Comparison of ENCODE assay signal across 8 cellular contexts in genomic region chr16:84062734-84063640, GRCh38. TPM values are rescaled to one million over a fixed set of nuclear protein-coding genes. Genes with fewer than 3 reads are reported as not detected.
A peak's percentile ranks its signal among the peaks of the same experiment; 100 is the strongest.
DNase-seq lines count a peak whose midpoint lies in the region; ATAC-seq, FAIRE-seq and TF ChIP-seq lines count a peak whose summit lies in the region.

No MANE protein-coding gene starts in this region.

- no peak overlapping the region for H2AK5ac ChIP-seq in H1 (ENCODE audit: low read depth, low read length)
- no peak overlapping the region for H2AK5ac ChIP-seq in mesendoderm (ENCODE audit: low read length)

- H3K27ac ChIP-seq in H1 (ENCODE audit: low read depth, low read length) (no peak overlapping the region), mesendoderm (ENCODE audit: low read depth, low read length) (no peak overlapping the region)

- no peaks in the 10 kb centered on the region; the same call in 1 of the 2 replicates for H3K23me2 ChIP-seq in H1 (ENCODE audit: low read depth, low read length)

- no peaks in the 10 kb centered on the region for H3K9me3 ChIP-seq in H1 (ENCODE audit: insufficient read depth in 2 of 2, low read depth in 1 of 2, low read length in 1 of 2)

- no peak overlapping the region for H3K4ac ChIP-seq in H1 (replicated peaks; ENCODE audit: insufficient read length, low read depth, low read length)
- H3K4ac ChIP-seq in mesendoderm (ENCODE audit: low read depth, low read length), result no peak overlapping the region

- no peak overlapping the region for H2BK20ac ChIP-seq in H1 (ENCODE audit: low read length)

- H3K23ac ChIP-seq in H1 (ENCODE audit: insufficient read length) (no peak overlapping the region), mesendoderm (ENCODE audit: low read length) (no peak overlapping the region)

- POLR2A ChIA-PET in H1 (lab: Charles Lee; ENCODE audit: partially characterized antibody), result no interaction called here

- H3K4me1 ChIP-seq in H1 (replicated peaks in 1 of 4; ENCODE audit: control insufficient read depth in 3 of 4, insufficient read depth in 4 of 4, low read length in 3 of 4), result no peaks in the 10 kb centered on the region
- H3K4me1 ChIP-seq in mesendoderm (ENCODE audit: control insufficient read depth, low read depth, low read length), result peaks cover 3% of the 10 kb centered on the region

- H2BK15ac ChIP-seq in H1 (ENCODE audit: low read length) (no peak overlapping the region), mesendoderm (replicated peaks; ENCODE audit: low read depth) (no peak overlapping the region)

- no peak overlapping the region for H4K5ac ChIP-seq in H1 (ENCODE audit: insufficient read length, low read depth, low read length)
- peak overlapping the region; percentile 78 for H4K5ac ChIP-seq in mesendoderm (ENCODE audit: low read length)

- H3K18ac ChIP-seq in H1 (ENCODE audit: extremely low read depth, low read length), result no peak overlapping the region
- no peak overlapping the region for H3K18ac ChIP-seq in mesendoderm (ENCODE audit: low read length)

- no peak overlapping the region; the same call in 1 of the 2 replicates for H2AFZ ChIP-seq in H1 (ENCODE audit: low read length)

- H4K8ac ChIP-seq in H1 (ENCODE audit: extremely low read depth, insufficient read depth, low read length) (no peak overlapping the region), mesendoderm (ENCODE audit: low read depth, low read length) (no peak overlapping the region)

- peak; percentile 72 to 77 for TF ChIP-seq RAD21 in H1 (IDR thresholded peaks at IDR 0.05 in 1 of 2, conservative IDR thresholded peaks at IDR 0.05 in 1 of 2; ENCODE audit: low read depth in 2 of 2, low read length in 2 of 2)

- no peaks in the 10 kb centered on the region for H3K9me3 Mint-ChIP-seq in activated CD8-positive, alpha-beta memory T cell treated with anti-CD3 and anti-CD28 coated beads, Interleukin-2, amount 10 ng/mL, durations not matched to agents 7 days and 5 days (ENCODE audit: low read depth)

- H3K9ac ChIP-seq in H1 (replicated peaks in 1 of 4; ENCODE audit: extremely low read depth in 1 of 4, low read depth in 3 of 4, low read length in 3 of 4) (no peak overlapping the region), mesendoderm (ENCODE audit: low read length) (no peak overlapping the region)

- FAIRE-seq in GM19239 (lab: Jason Lieb, UNC) (no peak), H1 (lab: Jason Lieb, UNC) (peak; percentile 60)

- H3K4me2 ChIP-seq in H1 (ENCODE audit: insufficient read depth in 1 of 2, low read depth in 2 of 2, low read length in 2 of 2) (no peak overlapping the region), mesendoderm (ENCODE audit: low read length) (no peak overlapping the region)

- H3K4me1 Mint-ChIP-seq in activated CD8-positive, alpha-beta memory T cell treated with anti-CD3 and anti-CD28 coated beads, Interleukin-2, amount 10 ng/mL, durations not matched to agents 7 days and 5 days, result peaks cover 4% of the 10 kb centered on the region

- H3K36me3 ChIP-seq in H1 (ENCODE audit: control insufficient read depth in 2 of 4, insufficient read depth in 4 of 4, low read length in 3 of 4) (peaks cover 8 to 42% (median 22%) of the 10 kb centered on the region in 4 experiments; a peak in 7 of 8 replicates), mesendoderm (ENCODE audit: control insufficient read depth, insufficient read depth, low read length) (peaks cover 7% of the 10 kb centered on the region)

- H3K27ac Mint-ChIP-seq in activated CD8-positive, alpha-beta memory T cell treated with anti-CD3 and anti-CD28 coated beads, Interleukin-2, amount 10 ng/mL, durations not matched to agents 7 days and 5 days, result peak overlapping the region; percentile 5

- H3K27me3 Mint-ChIP-seq in activated CD8-positive, alpha-beta memory T cell treated with anti-CD3 and anti-CD28 coated beads, Interleukin-2, amount 10 ng/mL, durations not matched to agents 7 days and 5 days, result no peaks in the 10 kb centered on the region

- H3K79me1 ChIP-seq in H1 (ENCODE audit: low read depth, low read length), result no peaks in the 10 kb centered on the region
- H3K79me1 ChIP-seq in mesendoderm (ENCODE audit: low read length), result no peaks in the 10 kb centered on the region

- TF ChIP-seq POLR2A in H1 (IDR thresholded peaks at IDR 0.05; ENCODE audit: control extremely low read depth in 1 of 2, low read depth in 2 of 2, low read length in 2 of 2), result no peak

- no peak overlapping the region for H3K56ac ChIP-seq in H1 (replicated peaks; ENCODE audit: insufficient read length, low read depth, low read length)
- no peak overlapping the region for H3K56ac ChIP-seq in mesendoderm (ENCODE audit: low read length)

- TF ChIP-seq EP300 in H1 (IDR thresholded peaks at IDR 0.05; ENCODE audit: borderline replicate concordance in 1 of 2, low read depth in 2 of 2, low read length in 2 of 2), result no peak

- DNase-seq in AG09309 (ENCODE audit: low read depth), result peak; percentile 23
- peak; percentile 46 for DNase-seq in GM19239 (ENCODE audit: insufficient read length, low spot score)
- DNase-seq in NCI-H82 treated with DMSO at 0.1 percent for 48 hours (lab: John Stamatoyannopoulos, UW; ENCODE audit: unreplicated experiment), result peak; percentile 60
- peak; percentile 71 for DNase-seq in activated CD8-positive, alpha-beta memory T cell treated with anti-CD3 and anti-CD28 coated beads, Interleukin-2, amount 10 ng/mL, durations not matched to agents 7 days and 5 days
- peak; percentile 75 to 98 for DNase-seq in H1 (ENCODE audit: low read depth in 1 of 2, low spot score in 2 of 2)
- DNase-seq in mesendoderm, result peak; percentile 98
- DNase-seq in stimulated activated CD8-positive, alpha-beta memory T cell treated with anti-CD3 and anti-CD28 coated beads, Interleukin-15, amount 100 ng/mL, for 48 hours (ENCODE audit: low read depth in 2 of 2), result peak; percentile 23 to 34

- H3K14ac ChIP-seq in H1 (ENCODE audit: insufficient read length), result no peak overlapping the region

- peaks cover 0 to 8% of the 10 kb centered on the region in 2 experiments for H4K20me1 ChIP-seq in H1 (replicated peaks in 1 of 2; ENCODE audit: control insufficient read depth in 1 of 2, insufficient read depth in 2 of 2, low read length in 2 of 2)

- peak; percentile 87 for ATAC-seq in activated CD8-positive, alpha-beta memory T cell treated with anti-CD3 and anti-CD28 coated beads, Interleukin-2, amount 10 ng/mL, durations not matched to agents 7 days and 5 days
- no peak for ATAC-seq in GM19395 (IDR thresholded peaks at IDR 0.05; ENCODE audit: unreplicated experiment)

- no peak overlapping the region for H3K4me3 Mint-ChIP-seq in activated CD8-positive, alpha-beta memory T cell treated with anti-CD3 and anti-CD28 coated beads, Interleukin-2, amount 10 ng/mL, durations not matched to agents 7 days and 5 days

- H2BK120ac ChIP-seq in H1 (replicated peaks; ENCODE audit: low read depth, low read length) (no peak overlapping the region), mesendoderm (ENCODE audit: low read depth, low read length) (no peak overlapping the region)

- no peak overlapping the region for H4K91ac ChIP-seq in H1 (replicated peaks; ENCODE audit: insufficient read length, low read length)

- no peaks in the 10 kb centered on the region for H3K27me3 ChIP-seq in H1 (replicated peaks in 1 of 4; ENCODE audit: control insufficient read depth in 3 of 4, extremely low read depth in 1 of 4, insufficient read depth in 3 of 4, low read length in 3 of 4)
- no peaks in the 10 kb centered on the region for H3K27me3 ChIP-seq in mesendoderm (ENCODE audit: insufficient read depth, low read length, poor library complexity)

- peak; percentile 91 for TF ChIP-seq CTCF in AG09309 (IDR thresholded peaks at IDR 0.05; ENCODE audit: control insufficient read depth, insufficient read depth, low read depth, low read length, missing control alignments)
- peak; percentile 93 to 96 (median 96) for TF ChIP-seq CTCF in H1 (IDR thresholded peaks at IDR 0.05; ENCODE audit: control extremely low read depth in 1 of 3, insufficient read depth in 1 of 3, low read depth in 1 of 3, low read length in 3 of 3)

- no peaks in the 10 kb centered on the region for H3K79me2 ChIP-seq in H1 (ENCODE audit: control insufficient read depth in 1 of 2, insufficient read depth in 2 of 2, low read length in 2 of 2)
- H3K79me2 ChIP-seq in mesendoderm (ENCODE audit: control insufficient read depth, insufficient read depth, low read length), result no peaks in the 10 kb centered on the region

- 60% methylated on average over 25 of the region's 25 CpGs; no CpG with 5 or more reads in 1 of the 2 experiments for WGBS in H1 (ENCODE audit: extremely low coverage in 1 of 2, insufficient coverage in 1 of 2, insufficient read length in 1 of 2, insufficient replicate concordance in 2 of 2, low coverage in 1 of 2, low lambda C conversion rate in 2 of 2, missing lambda C conversion rate in 1 of 2), 2 experiments
- WGBS in mesendoderm (ENCODE audit: extremely low coverage, insufficient coverage, low lambda C conversion rate), result 100% methylated on average over 1 of the region's 25 CpGs

- H2BK5ac ChIP-seq in H1 (ENCODE audit: low read depth, low read length), result no peak overlapping the region
- no peak overlapping the region for H2BK5ac ChIP-seq in mesendoderm (ENCODE audit: low read length)

- CTCF ChIA-PET in activated CD8-positive, alpha-beta memory T cell treated with anti-CD3 and anti-CD28 coated beads, Interleukin-2, amount 10 ng/mL, durations not matched to agents 7 days and 5 days (lab: Charles Lee), result interaction anchor here (0.6 to 2.2 kb wide), 11 partner anchors 9 to 106 kb away, joined by 3 to 8 read pairs (median 4); partner anchors contain the start of gene MBTPS1
- CTCF ChIA-PET in H1 (lab: Charles Lee; ENCODE audit: partially characterized antibody), result interaction anchor here (0.7 to 21.4 kb wide), 13 partner anchors 9 to 115 kb away, joined by 3 to 366 read pairs (median 4); partner anchors contain the start of genes MBTPS1, OSGIN1 and SLC38A8

- H3K4me3 ChIP-seq in AG09309 (ENCODE audit: control insufficient read depth, low read depth, low read length) (no peak overlapping the region), H1 (ENCODE audit: extremely low read depth in 1 of 4, insufficient read depth in 2 of 4, low read depth in 3 of 4, low read length in 4 of 4) (no peak overlapping the region), mesendoderm (ENCODE audit: low read length) (no peak overlapping the region)

- H2BK12ac ChIP-seq in H1 (ENCODE audit: low read depth, low read length), result no peak overlapping the region

- H3K36me3 Mint-ChIP-seq in activated CD8-positive, alpha-beta memory T cell treated with anti-CD3 and anti-CD28 coated beads, Interleukin-2, amount 10 ng/mL, durations not matched to agents 7 days and 5 days, result peaks cover 25% of the 10 kb centered on the region

RNA-seq across cellular contexts. Expression of gene SLC38A8, which starts 20.4 kb away (rescaled TPM):
- total RNA-seq in activated CD8-positive, alpha-beta memory T cell treated with anti-CD3 and anti-CD28 coated beads, Interleukin-2, amount 10 ng/mL, durations not matched to agents 7 days and 5 days, result not detected
- total RNA-seq in H1 (2021; fragmentation: NEBNext Ultra II Directional; extraction: Animal tissue kit (Norgen Biotek cat#: 25700)), result not detected in 2 replicates
- polyA plus RNA-seq in H1 (2011; rRNA removed), result 0.08 TPM in 1 of 2 replicates, not detected in the other
- polyA plus RNA-seq in H1 (2011; cell fraction: cytosol; rRNA removed), result not detected
- not detected for polyA plus RNA-seq in H1 (2011; cell fraction: nucleus; rRNA removed)
- polyA plus RNA-seq in H1 (2012, experiment 1 of 2), result not detected in 4 replicates
- polyA plus RNA-seq in H1 (2012, experiment 2 of 2), result not detected
- not detected for polyA plus RNA-seq in H1 (2013, experiment 1 of 2)
- polyA plus RNA-seq in H1 (2013, experiment 2 of 2), result 0.15 TPM
- not detected in 2 replicates for polyA minus RNA-seq in H1 (2011; rRNA and poly(A)+ RNA removed)
- polyA minus RNA-seq in H1 (2011; cell fraction: cytosol; rRNA and poly(A)+ RNA removed), result not detected
- polyA minus RNA-seq in H1 (2011; cell fraction: nucleus; rRNA and poly(A)+ RNA removed), result not detected
- polyA plus RNA-seq in mesendoderm (2013, experiment 1 of 2), result not detected
- polyA plus RNA-seq in mesendoderm (2013, experiment 2 of 2), result 0.11 TPM

RNA-seq across cellular contexts. Expression of gene MBTPS1, which starts 53.8 kb away (rescaled TPM):
- 10 to 100 TPM; 56.1 to 57.8 TPM for total RNA-seq in activated CD8-positive, alpha-beta memory T cell treated with anti-CD3 and anti-CD28 coated beads, Interleukin-2, amount 10 ng/mL, durations not matched to agents 7 days and 5 days
- total RNA-seq in H1 (2021; fragmentation: NEBNext Ultra II Directional; extraction: Animal tissue kit (Norgen Biotek cat#: 25700)), result 52.0 and 53.3 TPM in 2 replicates
- 30.6 and 33.7 TPM in 2 replicates for polyA plus RNA-seq in H1 (2011; rRNA removed)
- 46.4 TPM for polyA plus RNA-seq in H1 (2011; cell fraction: cytosol; rRNA removed)
- polyA plus RNA-seq in H1 (2011; cell fraction: nucleus; rRNA removed), result 83.5 TPM
- 39.2 to 58.7 TPM (median 43.2 TPM) in 4 replicates for polyA plus RNA-seq in H1 (2012, experiment 1 of 2)
- polyA plus RNA-seq in H1 (2012, experiment 2 of 2), result 11.1 TPM
- polyA plus RNA-seq in H1 (2013, experiment 1 of 2), result 55.9 TPM
- 58.6 TPM for polyA plus RNA-seq in H1 (2013, experiment 2 of 2)
- 61.5 and 64.3 TPM in 2 replicates for polyA minus RNA-seq in H1 (2011; rRNA and poly(A)+ RNA removed)
- 61.6 TPM for polyA minus RNA-seq in H1 (2011; cell fraction: cytosol; rRNA and poly(A)+ RNA removed)
- 95.3 TPM for polyA minus RNA-seq in H1 (2011; cell fraction: nucleus; rRNA and poly(A)+ RNA removed)
- 47.5 TPM for polyA plus RNA-seq in mesendoderm (2013, experiment 1 of 2)
- 46.5 TPM for polyA plus RNA-seq in mesendoderm (2013, experiment 2 of 2)

Comparison
In these comparisons a context has a peak if more than half of its experiments do, and no peak if none do; other contexts are left out.
1. DNase-seq: peak in every context shown above with its lines; median percentile 98 in mesendoderm; 86 in H1; 71 in activated CD8-positive, alpha-beta memory T cell treated with anti-CD3 and anti-CD28 coated beads, Interleukin-2, amount 10 ng/mL, durations not matched to agents 7 days and 5 days; 60 in NCI-H82 treated with DMSO at 0.1 percent for 48 hours; 46 in GM19239; 28 in stimulated activated CD8-positive, alpha-beta memory T cell treated with anti-CD3 and anti-CD28 coated beads, Interleukin-15, amount 100 ng/mL, for 48 hours; 23 in AG09309.